ENCODE assay signal across 20 cellular contexts in genomic region chr11:44835326-44835725, GRCh38.
"Had no signal": no experiment of that assay in that cellular context is flagged by ENCODE, and none has a peak within 500 bp of the region (broad histone marks: within the 10 kb centered on the region; RNA-seq: fewer than 3 reads in every experiment).

No MANE protein-coding gene starts in this region.

- H3K4me1 Mint-ChIP-seq: activated CD4-positive, alpha-beta T cell treated with anti-CD3 and anti-CD28 coated beads for 36 hours; activated naive CD4-positive, alpha-beta T cell treated with anti-CD3 and anti-CD28 coated beads, Interleukin-2, amount 10 ng/mL, durations not matched to agents 7 days and 5 days; memory B cell had no signal

- H3K27me3 ChIP-seq: ascending aorta, left lung, upper lobe of right lung had no signal

- H3K27ac ChIP-seq: ascending aorta, epithelial cell of prostate, left lung, parathyroid adenoma, upper lobe of right lung had no signal

- H3K36me3 Mint-ChIP-seq: activated naive CD4-positive, alpha-beta T cell treated with anti-CD3 and anti-CD28 coated beads, Interleukin-2, amount 10 ng/mL, durations not matched to agents 7 days and 5 days; memory B cell had no signal

- H3K9me3 Mint-ChIP-seq: activated CD4-positive, alpha-beta memory T cell treated with anti-CD3 and anti-CD28 coated beads, Interleukin-2, amount 10 ng/mL, durations not matched to agents 7 days and 5 days; activated T-cell treated with anti-CD3 and anti-CD28 coated beads, Interleukin-2, amount 50 U/mL, for 24 hours; effector memory CD8-positive, alpha-beta T cell; memory B cell; T-helper 1 cell treated with Interleukin-12 subunit alpha and Interleukin-12 subunit beta and Interleukin-4 antibody, amounts not matched to agents 30 μg/mL and 1 μg/mL, for 36 hours had no signal

- H3K4me1 ChIP-seq: ascending aorta, parathyroid adenoma had no signal

- H3K36me3 ChIP-seq: ascending aorta, left lung, upper lobe of right lung, WERI-Rb-1 had no signal

- H2AFZ ChIP-seq: parathyroid adenoma had no signal

- DNase-seq: activated CD4-positive, alpha-beta memory T cell treated with anti-CD3 and anti-CD28 coated beads, Interleukin-2, amount 10 ng/mL, durations not matched to agents 7 days and 5 days; activated CD4-positive, alpha-beta T cell treated with anti-CD3 and anti-CD28 coated beads for 36 hours; activated naive CD4-positive, alpha-beta T cell treated with anti-CD3 and anti-CD28 coated beads, Interleukin-2, amount 10 ng/mL, durations not matched to agents 7 days and 5 days; activated T-cell treated with anti-CD3 and anti-CD28 coated beads, Interleukin-2, amount 50 U/mL, for 24 hours; dermis blood vessel endothelial cell; effector memory CD8-positive, alpha-beta T cell; left lung; retina; small intestine; stimulated activated CD4-positive, alpha-beta T cell treated with anti-CD3 and anti-CD28 coated beads, Interleukin-4, amount 100 ng/mL, for 4 hours; stimulated activated CD8-positive, alpha-beta memory T cell treated with anti-CD3 and anti-CD28 coated beads, Interleukin-4, amount 100 ng/mL, for 48 hours; stimulated activated naive CD4-positive, alpha-beta T cell treated with Interleukin-2 at 50 U/mL for 16 hours; upper lobe of right lung; WERI-Rb-1 had no signal

- FAIRE-seq: bronchial epithelial cell, small intestine had no signal

- H3K4me3 Mint-ChIP-seq: activated CD4-positive, alpha-beta memory T cell treated with anti-CD3 and anti-CD28 coated beads, Interleukin-2, amount 10 ng/mL, durations not matched to agents 7 days and 5 days; activated CD4-positive, alpha-beta T cell treated with anti-CD3 and anti-CD28 coated beads for 36 hours; activated naive CD4-positive, alpha-beta T cell treated with anti-CD3 and anti-CD28 coated beads, Interleukin-2, amount 10 ng/mL, durations not matched to agents 7 days and 5 days; activated T-cell treated with anti-CD3 and anti-CD28 coated beads, Interleukin-2, amount 50 U/mL, for 24 hours; effector memory CD8-positive, alpha-beta T cell; memory B cell; T-helper 1 cell treated with Interleukin-12 subunit alpha and Interleukin-12 subunit beta and Interleukin-4 antibody, amounts not matched to agents 30 μg/mL and 1 μg/mL, for 36 hours had no signal

- H3K79me2 ChIP-seq: parathyroid adenoma had no signal

- H3K27ac Mint-ChIP-seq: activated CD4-positive, alpha-beta memory T cell treated with anti-CD3 and anti-CD28 coated beads, Interleukin-2, amount 10 ng/mL, durations not matched to agents 7 days and 5 days; activated CD4-positive, alpha-beta T cell treated with anti-CD3 and anti-CD28 coated beads for 36 hours; activated naive CD4-positive, alpha-beta T cell treated with anti-CD3 and anti-CD28 coated beads, Interleukin-2, amount 10 ng/mL, durations not matched to agents 7 days and 5 days; activated T-cell treated with anti-CD3 and anti-CD28 coated beads, Interleukin-2, amount 50 U/mL, for 24 hours; memory B cell; T-helper 1 cell treated with Interleukin-12 subunit alpha and Interleukin-12 subunit beta and Interleukin-4 antibody, amounts not matched to agents 30 μg/mL and 1 μg/mL, for 36 hours had no signal

- H3K27me3 Mint-ChIP-seq: activated T-cell treated with anti-CD3 and anti-CD28 coated beads, Interleukin-2, amount 50 U/mL, for 24 hours had no signal

- H3K9me3 ChIP-seq: ascending aorta, left lung, upper lobe of right lung had no signal

- ATAC-seq: activated CD4-positive, alpha-beta T cell treated with anti-CD3 and anti-CD28 coated beads for 36 hours; effector memory CD8-positive, alpha-beta T cell; left lung; upper lobe of right lung had no signal

- H3K9ac ChIP-seq: parathyroid adenoma had no signal

- H3K4me3 ChIP-seq: ascending aorta, left lung, upper lobe of right lung had no signal
